10 cellular contexts compared by ENCODE assay signal in genomic region chr7:155198901-155199845, GRCh38.
DNase-seq lines count a peak whose midpoint lies in the region; ATAC-seq, FAIRE-seq and TF ChIP-seq lines count a peak whose summit lies in the region.
"Had no signal": no experiment of that assay in that cellular context is flagged by ENCODE, and none has a peak within 500 bp of the region (broad histone marks: within the 10 kb centered on the region; RNA-seq: fewer than 3 reads in every experiment).

No MANE protein-coding gene starts in this region.

- intact Hi-C loops in activated B cell treated with CpG ODN at 0.5 μM for 24 hours (cut with micrococcal nuclease): loop anchor here (10.0 kb wide), 1 partner anchor 296 kb away; no protein-coding TSS in a partner anchor
- intact Hi-C loops in sciatic nerve (cut with DNase I): no loop called here

- H3K36me3 Mint-ChIP-seq in activated B cell treated with CpG ODN at 0.5 μM for 24 hours (ENCODE audit: low read depth): no peaks in the 10 kb centered on the region

- H3K4me1 Mint-ChIP-seq in activated B cell treated with CpG ODN at 0.5 μM for 24 hours: peaks cover 19% of the 10 kb centered on the region

- H3K27ac ChIP-seq in hepatocyte: no peak overlapping the region
- H3K27ac ChIP-seq: thoracic aorta had no signal

- H3K9me3 Mint-ChIP-seq in activated B cell treated with CpG ODN at 0.5 μM for 24 hours: peaks cover 12% of the 10 kb centered on the region

- FAIRE-seq in H54 (lab: Jason Lieb, UNC) (no peak), D721Med (lab: Jason Lieb, UNC) (no peak)
- FAIRE-seq: keratinocyte had no signal

- no peak overlapping the region for H3K4me2 ChIP-seq in hepatocyte

- H4K20me1 ChIP-seq in hepatocyte (ENCODE audit: insufficient read depth, poor library complexity, severe bottlenecking): no peaks in the 10 kb centered on the region

- WGBS in hepatocyte (ENCODE audit: low lambda C conversion rate, missing lambda C conversion rate): 84% methylated on average over 13 of the region's 13 CpGs

- H3K9me2 ChIP-seq in hepatocyte (replicated peaks; ENCODE audit: insufficient read depth): no peaks in the 10 kb centered on the region

- peak overlapping the region; percentile 43 for H3K27ac Mint-ChIP-seq in activated B cell treated with CpG ODN at 0.5 μM for 24 hours

- POLR2A ChIA-PET in activated B cell treated with CpG ODN at 0.5 μM for 24 hours (lab: Charles Lee): interaction anchor here (0.9 to 2.0 kb wide), 4 partner anchors 98 to 196 kb away, joined by 3 to 5 read pairs (median 4); partner anchors contain the start of gene INSIG1

- peak; percentile 59 for ATAC-seq in activated B cell treated with CpG ODN at 0.5 μM for 24 hours (ENCODE audit: low read depth)
- no peak for ATAC-seq in sciatic nerve

- CTCF ChIA-PET in activated B cell treated with CpG ODN at 0.5 μM for 24 hours (lab: Charles Lee): interaction anchor here (2.3 kb wide), 1 partner anchor 146 kb away, joined by 8 read pairs; no protein-coding TSS in a partner anchor

- H3K36me3 ChIP-seq in hepatocyte (replicated peaks; ENCODE audit: insufficient read depth, low read depth): no peaks in the 10 kb centered on the region
- H3K36me3 ChIP-seq: thoracic aorta had no signal

- H3K4me1 ChIP-seq in hepatocyte (ENCODE audit: insufficient read depth): no peaks in the 10 kb centered on the region

- no peaks in the 10 kb centered on the region for H3K27me3 Mint-ChIP-seq in activated B cell treated with CpG ODN at 0.5 μM for 24 hours

- no peaks in the 10 kb centered on the region for H3K79me2 ChIP-seq in hepatocyte

- H3K4me3 ChIP-seq in hepatocyte: no peak overlapping the region
- H3K4me3 ChIP-seq: thoracic aorta had no signal

- H3K9me3 ChIP-seq in hepatocyte (ENCODE audit: low read depth): peaks cover 9% of the 10 kb centered on the region
- H3K9me3 ChIP-seq: thoracic aorta had no signal

- DNase-seq in GM10266 (ENCODE audit: extremely low spot score) (peak; percentile 49), H54 (ENCODE audit: insufficient read length, low spot score) (peak; percentile 61), activated B cell treated with CpG ODN at 0.5 μM for 24 hours (no peak), kidney tubule cell (ENCODE audit: low spot score) (peak; percentile 96), RPMI8226 (no peak), hepatocyte (ENCODE audit: low spot score) (no peak), D721Med (ENCODE audit: insufficient read length, low spot score) (no peak), sciatic nerve (ENCODE audit: low spot score) (no peak)

- H2AFZ ChIP-seq in hepatocyte: no peak overlapping the region

- no peak for TF ChIP-seq POLR2A in H54 (IDR thresholded peaks at IDR 0.05; ENCODE audit: low read depth, low read length)

- no peak for TF ChIP-seq CTCF in GM10266 (IDR thresholded peaks at IDR 0.05; ENCODE audit: control insufficient read depth, insufficient read depth, low read depth, missing control alignments)
- no peak for TF ChIP-seq CTCF in activated B cell treated with CpG ODN at 0.5 μM for 24 hours (IDR thresholded peaks at IDR 0.05)
- TF ChIP-seq CTCF in hepatocyte (IDR thresholded peaks at IDR 0.05; ENCODE audit: poor library complexity): no peak
- no peak for TF ChIP-seq CTCF in D721Med (IDR thresholded peaks at IDR 0.05; ENCODE audit: insufficient read depth, missing control alignments)

- no peak overlapping the region for H3K4me3 Mint-ChIP-seq in activated B cell treated with CpG ODN at 0.5 μM for 24 hours

- no peaks in the 10 kb centered on the region for H3K27me3 ChIP-seq in hepatocyte

Comparison
In these comparisons a context has a peak if more than half of its experiments do, and no peak if none do; other contexts are left out.
1. DNase-seq: peak in GM10266 (single experiment), H54 (single experiment) and kidney tubule cell (single experiment); none in activated B cell treated with CpG ODN at 0.5 μM for 24 hours (single experiment), RPMI8226 (single experiment), hepatocyte (single experiment), D721Med (single experiment) and sciatic nerve (single experiment).